ENCODE assay signal across 16 cellular contexts in the genomic region with DNA sequence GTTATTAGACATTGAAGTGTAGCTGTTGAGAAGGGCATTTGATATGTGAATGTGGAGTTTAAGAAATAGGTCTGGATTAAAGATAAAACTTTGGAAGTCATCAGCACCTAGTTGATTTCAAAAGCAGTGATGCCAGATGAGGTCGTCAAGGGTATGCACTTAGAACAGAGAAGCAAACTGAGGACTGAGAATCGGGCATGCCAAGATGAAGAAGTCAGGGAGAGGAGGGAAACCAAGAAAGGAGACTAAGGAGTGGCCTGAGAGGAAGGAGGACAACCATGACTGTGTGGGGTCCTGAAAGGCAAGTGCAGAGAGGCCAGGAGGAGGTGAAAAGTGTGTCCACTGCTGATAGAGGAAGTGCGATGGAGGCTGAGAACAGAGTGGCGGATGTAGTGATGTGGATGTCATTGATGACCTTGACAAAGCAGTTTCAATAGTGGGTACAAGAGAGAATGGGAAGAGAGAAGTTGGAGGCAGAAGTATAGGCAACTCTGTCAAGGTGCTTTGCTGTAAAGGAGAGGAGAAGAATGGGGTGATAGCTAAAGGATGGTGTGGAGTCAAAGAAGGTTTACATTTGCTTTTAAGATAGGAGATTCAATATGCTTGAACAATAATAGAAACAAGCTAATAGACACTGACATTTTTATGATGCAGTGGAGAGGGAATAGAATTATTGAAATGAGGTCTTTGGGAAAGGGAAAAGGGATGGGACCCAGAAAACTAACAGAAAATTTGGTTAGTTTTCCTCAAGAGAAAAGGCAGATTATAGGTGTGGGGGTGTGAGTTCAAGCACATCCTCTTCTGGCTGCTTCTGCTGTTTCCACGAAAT.
DNase-seq lines count a peak whose midpoint lies in the region; ATAC-seq and TF ChIP-seq lines count a peak whose summit lies in the region.
"Had no signal": no experiment of that assay in that cellular context is flagged by ENCODE, and none has a peak within 500 bp of the region (broad histone marks: within the 10 kb centered on the region; RNA-seq: fewer than 3 reads in every experiment).

No MANE protein-coding gene starts in this region.

- TF ChIP-seq POLR2A in esophagus muscularis mucosa (IDR thresholded peaks at IDR 0.05; ENCODE audit: low read depth), result no peak

- no peak for DNase-seq in Caco-2
- DNase-seq in NOMO-1 (lab: John Stamatoyannopoulos, UW; ENCODE audit: unreplicated experiment in 2 of 2), result peak; percentile 20 to 60
- peak; percentile 66 for DNase-seq in esophagus muscularis mucosa (ENCODE audit: extremely low spot score)
- DNase-seq in HuH-7.5 (ENCODE audit: low spot score), result no peak
- no peak for DNase-seq in NCI-H2196 treated with DMSO at 0.1 percent for 48 hours (lab: John Stamatoyannopoulos, UW; ENCODE audit: unreplicated experiment)
- DNase-seq in activated CD8-positive, alpha-beta memory T cell treated with anti-CD3 and anti-CD28 coated beads, Interleukin-2, amount 10 ng/mL, durations not matched to agents 7 days and 5 days, result no peak
- DNase-seq: AML-193; CD4-positive, alpha-beta T cell; DND-41; GDM1; NCI-H1105; NCI-H187; NCI-H446 treated with DMSO at 0.1 percent for 48 hours; NCI-H82 had no signal

- intact Hi-C loops in Caco-2 (cut with micrococcal nuclease; ENCODE audit: unreplicated experiment), result no loop called here
- intact Hi-C loops in esophagus muscularis mucosa (cut with DNase I), result no loop called here

- CTCF ChIA-PET in Caco-2 (lab: Charles Lee), result interaction anchor here (1.0 kb wide), 1 partner anchor 17 kb away, joined by 4 read pairs; no protein-coding TSS in a partner anchor
- CTCF ChIA-PET in activated CD8-positive, alpha-beta memory T cell treated with anti-CD3 and anti-CD28 coated beads, Interleukin-2, amount 10 ng/mL, durations not matched to agents 7 days and 5 days (lab: Charles Lee), result interaction anchor here (1.6 kb wide), 1 partner anchor 9 kb away, joined by 4 read pairs; no protein-coding TSS in a partner anchor

- H3K4me1 ChIP-seq in Caco-2, result peaks cover 38% of the 10 kb centered on the region
- no peaks in the 10 kb centered on the region for H3K4me1 ChIP-seq in esophagus muscularis mucosa
- peaks cover 27 to 30% of the 10 kb centered on the region in 2 experiments for H3K4me1 ChIP-seq in neutrophil (ENCODE audit: control insufficient read depth in 1 of 2, insufficient read depth in 1 of 2, low read depth in 1 of 2, low read length in 1 of 2)

- H3K27me3 ChIP-seq in Caco-2 (replicated peaks; ENCODE audit: control insufficient read depth, insufficient read depth, low read length), result no peaks in the 10 kb centered on the region
- no peaks in the 10 kb centered on the region for H3K27me3 ChIP-seq in esophagus muscularis mucosa
- H3K27me3 ChIP-seq in neutrophil, result no peaks in the 10 kb centered on the region

- TF ChIP-seq EP300 in esophagus muscularis mucosa (IDR thresholded peaks at IDR 0.05), result no peak

- no peak overlapping the region for H3K27ac ChIP-seq in esophagus muscularis mucosa (replicated peaks in 1 of 4)
- H3K27ac ChIP-seq in neutrophil, result peak overlapping the region; percentile 58

- H3K4me1 Mint-ChIP-seq in Caco-2 (ENCODE audit: low read depth, unreplicated experiment), result peaks cover 44% of the 10 kb centered on the region
- H3K4me1 Mint-ChIP-seq in activated CD8-positive, alpha-beta memory T cell treated with anti-CD3 and anti-CD28 coated beads, Interleukin-2, amount 10 ng/mL, durations not matched to agents 7 days and 5 days, result peaks cover 6% of the 10 kb centered on the region

- H3K9me3 Mint-ChIP-seq in Caco-2 (ENCODE audit: unreplicated experiment), result peaks cover 24% of the 10 kb centered on the region
- H3K9me3 Mint-ChIP-seq in activated CD8-positive, alpha-beta memory T cell treated with anti-CD3 and anti-CD28 coated beads, Interleukin-2, amount 10 ng/mL, durations not matched to agents 7 days and 5 days (ENCODE audit: low read depth), result peaks cover 6% of the 10 kb centered on the region
- H3K9me3 Mint-ChIP-seq: CD4-positive, alpha-beta T cell had no signal

- H3K4me3 ChIP-seq in Caco-2 (ENCODE audit: low read depth, low read length), result no peak overlapping the region
- no peak overlapping the region for H3K4me3 ChIP-seq in esophagus muscularis mucosa
- H3K4me3 ChIP-seq in neutrophil (ENCODE audit: low read depth in 1 of 2, low read length in 1 of 2), result no peak overlapping the region

- H3K27ac Mint-ChIP-seq in Caco-2 (ENCODE audit: unreplicated experiment), result peak overlapping the region; percentile 70
- H3K27ac Mint-ChIP-seq in activated CD8-positive, alpha-beta memory T cell treated with anti-CD3 and anti-CD28 coated beads, Interleukin-2, amount 10 ng/mL, durations not matched to agents 7 days and 5 days, result no peak overlapping the region
- H3K27ac Mint-ChIP-seq: CD4-positive, alpha-beta T cell had no signal

- 84% methylated on average over 5 of the region's 5 CpGs for WGBS in esophagus muscularis mucosa

- H3K9me3 ChIP-seq in Caco-2 (no peaks in the 10 kb centered on the region), esophagus muscularis mucosa (no peaks in the 10 kb centered on the region), neutrophil (no peaks in the 10 kb centered on the region)

- POLR2A ChIA-PET in Caco-2 (lab: Charles Lee), result no interaction called here

- no peaks in the 10 kb centered on the region; the same call in 1 of the 2 replicates for H3K36me3 ChIP-seq in Caco-2 (ENCODE audit: control insufficient read depth, insufficient read depth, low read length)
- H3K36me3 ChIP-seq in esophagus muscularis mucosa, result no peaks in the 10 kb centered on the region
- no peaks in the 10 kb centered on the region for H3K36me3 ChIP-seq in neutrophil

- no peak for ATAC-seq in GM18909 (IDR thresholded peaks at IDR 0.05; ENCODE audit: poor library complexity, unreplicated experiment)
- no peak for ATAC-seq in activated CD8-positive, alpha-beta memory T cell treated with anti-CD3 and anti-CD28 coated beads, Interleukin-2, amount 10 ng/mL, durations not matched to agents 7 days and 5 days

- peaks cover 10% of the 10 kb centered on the region for H3K36me3 Mint-ChIP-seq in Caco-2 (ENCODE audit: insufficient read depth, unreplicated experiment)
- peaks cover 11% of the 10 kb centered on the region for H3K36me3 Mint-ChIP-seq in activated CD8-positive, alpha-beta memory T cell treated with anti-CD3 and anti-CD28 coated beads, Interleukin-2, amount 10 ng/mL, durations not matched to agents 7 days and 5 days

- TF ChIP-seq CTCF in Caco-2 (IDR thresholded peaks at IDR 0.05; ENCODE audit: insufficient read depth in 1 of 2, low read depth in 1 of 2, low read length in 1 of 2, severe bottlenecking in 1 of 2, unreplicated experiment in 1 of 2) (no peak), esophagus muscularis mucosa (IDR thresholded peaks at IDR 0.05) (no peak), neutrophil (IDR thresholded peaks at IDR 0.05) (no peak)

- peak overlapping the region; percentile 12 for H3K4me3 Mint-ChIP-seq in Caco-2 (ENCODE audit: unreplicated experiment)
- no peak overlapping the region for H3K4me3 Mint-ChIP-seq in activated CD8-positive, alpha-beta memory T cell treated with anti-CD3 and anti-CD28 coated beads, Interleukin-2, amount 10 ng/mL, durations not matched to agents 7 days and 5 days
- H3K4me3 Mint-ChIP-seq: CD4-positive, alpha-beta T cell had no signal

- no TSS peak for BruUV-seq in Caco-2 (replicated peaks; lab: Mats Ljungman, UMichigan)

- H3K27me3 Mint-ChIP-seq in Caco-2 (ENCODE audit: insufficient read depth, unreplicated experiment), result no peaks in the 10 kb centered on the region
- H3K27me3 Mint-ChIP-seq in activated CD8-positive, alpha-beta memory T cell treated with anti-CD3 and anti-CD28 coated beads, Interleukin-2, amount 10 ng/mL, durations not matched to agents 7 days and 5 days, result peaks cover 7% of the 10 kb centered on the region
- H3K27me3 Mint-ChIP-seq: CD4-positive, alpha-beta T cell had no signal

Comparison
In these comparisons a context has a peak if more than half of its experiments do, and no peak if none do; other contexts are left out.
1. DNase-seq: peak in NOMO-1 (2 of 2) and esophagus muscularis mucosa (single experiment); none in Caco-2 (0 of 2), HuH-7.5 (single experiment), NCI-H2196 treated with DMSO at 0.1 percent for 48 hours (single experiment) and activated CD8-positive, alpha-beta memory T cell treated with anti-CD3 and anti-CD28 coated beads, Interleukin-2, amount 10 ng/mL, durations not matched to agents 7 days and 5 days (single experiment).